22 cellular contexts compared by ENCODE assay signal in genomic region chr5:133228316-133228715, GRCh38.
"Had no signal": no experiment of that assay in that cellular context is flagged by ENCODE, and none has a peak within 500 bp of the region (broad histone marks: within the 10 kb centered on the region; RNA-seq: fewer than 3 reads in every experiment).

No MANE protein-coding gene starts in this region.

- H3K27ac ChIP-seq: HL-60, SJCRH30 had no signal

- H3K9me3 ChIP-seq: MG63, SJCRH30 had no signal

- H3K4me3 ChIP-seq: MG63, SJCRH30 had no signal

- FAIRE-seq: RCC 7860 had no signal

- DNase-seq: KBM-7, MG63, NCI-H1092, NCI-H1105 treated with DMSO at 0.1 percent for 48 hours, NCI-H1417 treated with DMSO at 0.1 percent for 48 hours, NCI-H146, NCI-H1694 treated with DMSO at 0.1 percent for 48 hours, NCI-H1930, NCI-H2081, NCI-H2107, NCI-H2227 treated with DMSO at 0.1 percent for 48 hours, NCI-H510A, NCI-H524 treated with DMSO at 0.1 percent for 48 hours, NCI-H69, NCI-H774, RPMI8226, SHP77 treated with DMSO at 0.1 percent for 48 hours, SJCRH30 had no signal

- H3K36me3 ChIP-seq: MG63, SJCRH30 had no signal

- H3K4me1 ChIP-seq: SJCRH30 had no signal

- H3K27me3 ChIP-seq: MG63, SJCRH30 had no signal

- ATAC-seq: Right ventricle myocardium inferior, SK-N-SH treated with all-trans-retinoic acid at 6 μM for 48 hours had no signal
